8 cellular contexts compared by ENCODE assay signal in genomic region chrX:47190445-47191269, GRCh38. TPM values are rescaled to one million over a fixed set of nuclear protein-coding genes. Genes with fewer than 3 reads are reported as not detected.
DNase-seq lines count a peak whose midpoint lies in the region; ATAC-seq, FAIRE-seq and TF ChIP-seq lines count a peak whose summit lies in the region.

No MANE protein-coding gene starts in this region.

- H3K36me3 ChIP-seq in GM06990 (ENCODE audit: control insufficient read depth, insufficient read depth, low read length), result peaks cover 2% of the 10 kb centered on the region
- H3K36me3 ChIP-seq in pancreas, result peaks cover 0 to 8% (median 0%) of the 10 kb centered on the region in 3 donors
- peaks cover 0 to 15% (median 12%) of the 10 kb centered on the region in 3 donors for H3K36me3 ChIP-seq in tibial artery

- no peaks in the 10 kb centered on the region for H3K9me3 Mint-ChIP-seq in activated naive CD4-positive, alpha-beta T cell treated with anti-CD3 and anti-CD28 coated beads, Interleukin-2, amount 50 U/mL, for 72 hours

- H3K4me1 ChIP-seq in pancreas, result peaks cover 0 to 16% (median 12%) of the 10 kb centered on the region in 3 donors
- H3K4me1 ChIP-seq in tibial artery, result peaks cover 0 to 30% (median 14%) of the 10 kb centered on the region in 4 donors

- peaks cover 24% of the 10 kb centered on the region in 2 donors for H3K36me3 Mint-ChIP-seq in activated naive CD4-positive, alpha-beta T cell treated with anti-CD3 and anti-CD28 coated beads, Interleukin-2, amount 50 U/mL, for 72 hours

- intact Hi-C loops in Right ventricle myocardium inferior (cut with DNase I) (loop anchor here (5.0 to 10.0 kb wide), 2 partner anchors 454 to 837 kb away; no protein-coding TSS in a partner anchor), pancreas (cut with DNase I) (loop anchor here in 2 of 3 donors (5.0 to 10.0 kb wide), 2 partner anchors 184 to 197 kb away; partner anchors contain the start of gene ZNF157 (in 1 of the 2)), tibial artery (cut with DNase I; ENCODE audit: low total_unique reads) (loop anchor here (2.0 to 10.0 kb wide), 3 partner anchors 192 to 454 kb away; no protein-coding TSS in a partner anchor)

- no peak for TF ChIP-seq CTCF in GM06990 (IDR thresholded peaks at IDR 0.05; ENCODE audit: insufficient read depth, low read length, poor library complexity, severe bottlenecking)
- TF ChIP-seq CTCF in pancreas (IDR thresholded peaks at IDR 0.05), result no peak
- TF ChIP-seq CTCF in tibial artery (IDR thresholded peaks at IDR 0.05), result no peak

- 3 to 17% methylated on average over 40 of the region's 40 CpGs for WGBS in pancreas, 2 donors

- H3K27me3 ChIP-seq in GM06990 (replicated peaks; ENCODE audit: control insufficient read depth, insufficient read depth, low read length) (no peaks in the 10 kb centered on the region), pancreas (peaks cover 0 to 3% (median 0%) of the 10 kb centered on the region in 4 donors), tibial artery (no peaks in the 10 kb centered on the region)

- peak; percentile 89 for DNase-seq in GM06990 (ENCODE audit: extremely low read depth, insufficient read length)
- DNase-seq in NCI-H1105 (lab: John Stamatoyannopoulos, UW), result peak; percentile 83
- peak; percentile 72 to 83 for DNase-seq in activated naive CD4-positive, alpha-beta T cell treated with anti-CD3 and anti-CD28 coated beads, Interleukin-2, amount 50 U/mL, for 72 hours (ENCODE audit: low spot score in 2 of 2)
- peak; percentile 89 for DNase-seq in Right ventricle myocardium inferior (ENCODE audit: missing footprints)
- DNase-seq in pancreas, result peak; percentile 83 to 94 (median 86)
- peak; percentile 87 to 92 for DNase-seq in tibial artery

- H3K4me3 ChIP-seq in GM06990 (replicated peaks; ENCODE audit: low read depth, low read length) (peak overlapping the region; percentile 75), pancreas (peak overlapping the region; percentile 19 to 57 (median 34)), tibial artery (peak overlapping the region; percentile 56 to 58)

- ATAC-seq in HG02571 (IDR thresholded peaks at IDR 0.05; ENCODE audit: unreplicated experiment) (peak; percentile 58), SK-N-SH treated with all-trans-retinoic acid at 6 μM for 48 hours (peak; percentile 83), Right ventricle myocardium inferior (peak; percentile 91), pancreas (peak; percentile 72 to 86 (median 81))
- ATAC-seq in activated naive CD4-positive, alpha-beta T cell treated with anti-CD3 and anti-CD28 coated beads, Interleukin-2, amount 50 U/mL, for 72 hours, result peak; percentile 81

- H3K27ac ChIP-seq in pancreas (peak overlapping the region in 2 of 4 donors; percentile 28 to 30), tibial artery (peak overlapping the region; percentile 37 to 62)

- H3K9me3 ChIP-seq in pancreas (no peaks in the 10 kb centered on the region), tibial artery (no peaks in the 10 kb centered on the region)

- no peak for FAIRE-seq in pancreas (lab: Jason Lieb, UNC)

- H3K27ac Mint-ChIP-seq in activated naive CD4-positive, alpha-beta T cell treated with anti-CD3 and anti-CD28 coated beads, Interleukin-2, amount 50 U/mL, for 72 hours, result peak overlapping the region; percentile 93 to 97

TF ChIP-seq in SK-N-SH treated with all-trans-retinoic acid at 6 μM for 48 hours, 23 proteins besides CTCF, POLR2A, EP300 and RAD21:
- TF ChIP-seq ZC3H10 (CRISPR knock-in tag; IDR thresholded peaks at IDR 0.05) (no peak), PPARA (CRISPR knock-in tag; IDR thresholded peaks at IDR 0.05; ENCODE audit: borderline replicate concordance) (no peak), TOX (CRISPR knock-in tag; IDR thresholded peaks at IDR 0.05; ENCODE audit: borderline replicate concordance) (no peak)

RNA-seq across cellular contexts. Expression of gene UBA1, which starts 3.0 kb away (rescaled TPM):
- 100 to 1,000 TPM; 236 to 259 TPM for total RNA-seq in activated naive CD4-positive, alpha-beta T cell treated with anti-CD3 and anti-CD28 coated beads, Interleukin-2, amount 50 U/mL, for 72 hours
- total RNA-seq in Right ventricle myocardium inferior (93.5 TPM), pancreas (100 to 1,000 TPM in 1 of 6 donors, 10 to 100 TPM in 5; 49.0 to 117 (median 64.0) TPM)
- 100 to 1,000 TPM in 1 of 2 donors, 10 to 100 TPM in 1; 62.2 to 101 TPM for polyA plus RNA-seq in pancreas

RNA-seq across cellular contexts. Expression of gene CDK16, which starts 27.8 kb away (rescaled TPM):
- total RNA-seq in activated naive CD4-positive, alpha-beta T cell treated with anti-CD3 and anti-CD28 coated beads, Interleukin-2, amount 50 U/mL, for 72 hours, result 10 to 100 TPM; 69.5 to 95.8 TPM
- total RNA-seq in Right ventricle myocardium inferior (139 TPM), pancreas (10 to 100 TPM; 29.9 to 47.9 (median 34.5) TPM)
- 10 to 100 TPM; 42.6 to 46.2 TPM for polyA plus RNA-seq in pancreas

RNA-seq across cellular contexts. Expression of gene USP11, which starts 42.2 kb away (rescaled TPM):
- 10 to 100 TPM; 14.5 to 22.2 TPM for total RNA-seq in activated naive CD4-positive, alpha-beta T cell treated with anti-CD3 and anti-CD28 coated beads, Interleukin-2, amount 50 U/mL, for 72 hours
- total RNA-seq in Right ventricle myocardium inferior, result 31.5 TPM
- total RNA-seq in pancreas, result 10 to 100 TPM; 17.6 to 31.6 (median 22.5) TPM
- 10 to 100 TPM; 30.8 to 58.4 TPM for polyA plus RNA-seq in pancreas

RNA-seq across cellular contexts. Expression of gene RBM10, which starts 45.6 kb away (rescaled TPM):
- 10 to 100 TPM; 54.7 to 61.3 TPM for total RNA-seq in activated naive CD4-positive, alpha-beta T cell treated with anti-CD3 and anti-CD28 coated beads, Interleukin-2, amount 50 U/mL, for 72 hours
- 28.5 TPM for total RNA-seq in Right ventricle myocardium inferior
- 10 to 100 TPM; 13.3 to 24.9 (median 18.7) TPM for total RNA-seq in pancreas
- polyA plus RNA-seq in pancreas, result 10 to 100 TPM; 36.2 to 42.0 TPM

RNA-seq across cellular contexts. Expression of gene NDUFB11, which starts 46.2 kb away (rescaled TPM):
- total RNA-seq in activated naive CD4-positive, alpha-beta T cell treated with anti-CD3 and anti-CD28 coated beads, Interleukin-2, amount 50 U/mL, for 72 hours, result 10 to 100 TPM; 89.5 to 91.9 TPM
- total RNA-seq in Right ventricle myocardium inferior, result 212 TPM
- total RNA-seq in pancreas, result 10 to 100 TPM; 33.7 to 49.3 (median 45.8) TPM
- 10 to 100 TPM; 41.5 to 51.4 TPM for polyA plus RNA-seq in pancreas
